27 cellular contexts compared by ENCODE assay signal in the genomic region with DNA sequence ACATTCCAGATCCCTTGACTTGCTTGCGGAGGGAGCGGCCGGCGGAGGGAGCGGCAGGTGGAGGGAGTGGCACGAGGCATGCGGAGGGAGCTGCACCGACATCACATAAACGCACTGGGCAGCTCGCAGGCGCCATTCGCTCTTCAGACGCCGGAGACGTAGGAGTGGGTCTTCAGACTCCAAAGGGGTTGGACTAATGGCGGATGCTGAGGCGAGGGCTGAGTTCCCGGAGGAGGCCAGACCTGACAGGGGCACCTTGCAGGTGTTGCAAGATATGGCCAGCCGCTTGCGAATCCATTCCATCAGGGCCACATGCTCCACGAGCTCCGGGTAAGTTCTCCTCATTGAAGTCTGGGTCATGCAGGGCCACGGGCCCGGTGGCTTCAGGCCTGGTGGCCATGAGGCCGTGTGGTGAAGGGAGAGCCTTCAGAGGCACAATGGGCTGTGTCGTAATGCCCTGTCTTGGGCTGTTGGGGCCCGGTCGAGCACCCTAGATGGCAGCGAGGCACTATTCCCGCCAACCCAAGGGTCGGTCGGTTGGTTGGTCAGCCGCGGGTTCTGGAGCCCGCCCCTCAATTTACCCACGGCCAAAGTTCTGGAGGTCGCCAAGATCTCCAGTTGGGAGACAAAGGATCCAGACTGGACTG. TPM values are rescaled to one million over a fixed set of nuclear protein-coding genes. Genes with fewer than 3 reads are reported as not detected.
"Had no signal": no experiment of that assay in that cellular context is flagged by ENCODE, and none has a peak within 500 bp of the region (broad histone marks: within the 10 kb centered on the region; RNA-seq: fewer than 3 reads in every experiment).

A gene with protein sequence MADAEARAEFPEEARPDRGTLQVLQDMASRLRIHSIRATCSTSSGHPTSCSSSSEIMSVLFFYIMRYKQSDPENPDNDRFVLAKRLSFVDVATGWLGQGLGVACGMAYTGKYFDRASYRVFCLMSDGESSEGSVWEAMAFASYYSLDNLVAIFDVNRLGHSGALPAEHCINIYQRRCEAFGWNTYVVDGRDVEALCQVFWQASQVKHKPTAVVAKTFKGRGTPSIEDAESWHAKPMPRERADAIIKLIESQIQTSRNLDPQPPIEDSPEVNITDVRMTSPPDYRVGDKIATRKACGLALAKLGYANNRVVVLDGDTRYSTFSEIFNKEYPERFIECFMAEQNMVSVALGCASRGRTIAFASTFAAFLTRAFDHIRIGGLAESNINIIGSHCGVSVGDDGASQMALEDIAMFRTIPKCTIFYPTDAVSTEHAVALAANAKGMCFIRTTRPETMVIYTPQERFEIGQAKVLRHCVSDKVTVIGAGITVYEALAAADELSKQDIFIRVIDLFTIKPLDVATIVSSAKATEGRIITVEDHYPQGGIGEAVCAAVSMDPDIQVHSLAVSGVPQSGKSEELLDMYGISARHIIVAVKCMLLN (plus strand): TSS at position 132 of the 647 bp plus-strand sequence. CDS start 65 bp downstream, at position 197.

- H3K4me1 Mint-ChIP-seq: activated CD8-positive, alpha-beta memory T cell treated with anti-CD3 and anti-CD28 coated beads, Interleukin-2, amount 10 ng/mL, durations not matched to agents 7 days and 5 days; activated naive CD4-positive, alpha-beta T cell treated with anti-CD3 and anti-CD28 coated beads, Interleukin-2, amount 50 U/mL, for 24 hours; central memory CD8-positive, alpha-beta T cell; mesothelial cell of epicardium; WTC11 had no signal

- H3K27ac Mint-ChIP-seq: activated CD8-positive, alpha-beta memory T cell treated with anti-CD3 and anti-CD28 coated beads, Interleukin-2, amount 10 ng/mL, durations not matched to agents 7 days and 5 days; activated CD8-positive, alpha-beta T cell treated with anti-CD3 and anti-CD28 coated beads, Interleukin-2, amount 10 ng/mL, durations not matched to agents 7 days and 5 days; activated naive CD4-positive, alpha-beta T cell treated with anti-CD3 and anti-CD28 coated beads, Interleukin-2, amount 50 U/mL, for 24 hours; activated T-helper 2 cell treated with anti-CD3 and anti-CD28 coated beads, Interferon-gamma antibody, Interleukin-2, Interleukin-4, amounts not matched to agents 10 μg/mL and 5 μg/mL and 100 μg/mL, durations not matched to agents 14 hours and 24 hours and 36 hours; mesothelial cell of epicardium; stimulated activated naive CD8-positive, alpha-beta T cell treated with anti-CD3 and anti-CD28 coated beads, Interleukin-15, Interleukin-2, amounts not matched to agents 100 ng/mL and 50 ng/mL, for 24 hours; WTC11 had no signal

- FAIRE-seq: colon had no signal

- H3K36me3 ChIP-seq: breast epithelium, esophagus muscularis mucosa, right lobe of liver, thyroid gland, upper lobe of left lung, vagina had no signal

- H3K9me3 ChIP-seq: breast epithelium, esophagus muscularis mucosa, right lobe of liver, thyroid gland, vagina had no signal

- H3K9me3 Mint-ChIP-seq: activated naive CD4-positive, alpha-beta T cell treated with anti-CD3 and anti-CD28 coated beads, Interleukin-2, amount 50 U/mL, for 24 hours; activated T-helper 2 cell treated with anti-CD3 and anti-CD28 coated beads, Interferon-gamma antibody, Interleukin-2, Interleukin-4, amounts not matched to agents 10 μg/mL and 5 μg/mL and 100 μg/mL, durations not matched to agents 14 hours and 24 hours and 36 hours; central memory CD8-positive, alpha-beta T cell; stimulated activated naive CD8-positive, alpha-beta T cell treated with anti-CD3 and anti-CD28 coated beads, Interleukin-15, Interleukin-2, amounts not matched to agents 100 ng/mL and 50 ng/mL, for 24 hours; WTC11 had no signal

- H3K4me3 Mint-ChIP-seq: activated CD8-positive, alpha-beta memory T cell treated with anti-CD3 and anti-CD28 coated beads, Interleukin-2, amount 10 ng/mL, durations not matched to agents 7 days and 5 days; activated CD8-positive, alpha-beta T cell treated with anti-CD3 and anti-CD28 coated beads, Interleukin-2, amount 10 ng/mL, durations not matched to agents 7 days and 5 days; activated naive CD4-positive, alpha-beta T cell treated with anti-CD3 and anti-CD28 coated beads, Interleukin-2, amount 50 U/mL, for 24 hours; central memory CD8-positive, alpha-beta T cell; mesothelial cell of epicardium; stimulated activated naive CD8-positive, alpha-beta T cell treated with anti-CD3 and anti-CD28 coated beads, Interleukin-15, Interleukin-2, amounts not matched to agents 100 ng/mL and 50 ng/mL, for 24 hours; WTC11 had no signal

- H3K27me3 ChIP-seq: esophagus muscularis mucosa, right lobe of liver, thyroid gland, upper lobe of left lung, vagina had no signal

- H3K4me3 ChIP-seq: breast epithelium, esophagus muscularis mucosa, right lobe of liver, thyroid gland, upper lobe of left lung, vagina had no signal

- H3K27ac ChIP-seq: breast epithelium, esophagus muscularis mucosa, right lobe of liver, thyroid gland, upper lobe of left lung, vagina had no signal

- ATAC-seq: activated CD8-positive, alpha-beta memory T cell treated with anti-CD3 and anti-CD28 coated beads, Interleukin-2, amount 10 ng/mL, durations not matched to agents 7 days and 5 days; activated CD8-positive, alpha-beta T cell treated with anti-CD3 and anti-CD28 coated beads, Interleukin-2, amount 10 ng/mL, durations not matched to agents 7 days and 5 days; right lobe of liver; WTC11 had no signal

- DNase-seq: activated CD4-positive, alpha-beta T cell treated with anti-CD3 and anti-CD28 coated beads for 1 hour; activated CD4-positive, alpha-beta T cell treated with anti-CD3 and anti-CD28 coated beads, Interleukin-2, amount 50 U/mL, for 1 hour; activated CD8-positive, alpha-beta memory T cell treated with anti-CD3 and anti-CD28 coated beads, Interleukin-2, amount 10 ng/mL, durations not matched to agents 7 days and 5 days; activated CD8-positive, alpha-beta T cell treated with anti-CD3 and anti-CD28 coated beads, Interleukin-2, amount 10 ng/mL, durations not matched to agents 7 days and 5 days; activated T-cell treated with anti-CD3 and anti-CD28 coated beads, Interleukin-2, amount 50 U/mL, for 48 hours; dermis blood vessel endothelial cell; effector CD4-positive, alpha-beta T cell; foreskin melanocyte; islet precursor cell; naive B cell; stimulated activated CD4-positive, alpha-beta T cell treated with anti-CD3 and anti-CD28 coated beads, Interleukin-12 subunit alpha, Interleukin-12 subunit beta, amount 100 ng/mL, for 4 hours; stimulated activated CD4-positive, alpha-beta T cell treated with anti-CD3 and anti-CD28 coated beads, Interleukin-4, amount 100 ng/mL, for 1 hour; T-helper 2 cell; thyroid gland; upper lobe of left lung had no signal

- H3K36me3 Mint-ChIP-seq: activated CD8-positive, alpha-beta memory T cell treated with anti-CD3 and anti-CD28 coated beads, Interleukin-2, amount 10 ng/mL, durations not matched to agents 7 days and 5 days; activated naive CD4-positive, alpha-beta T cell treated with anti-CD3 and anti-CD28 coated beads, Interleukin-2, amount 50 U/mL, for 24 hours; mesothelial cell of epicardium; naive B cell; WTC11 had no signal

- H3K27me3 Mint-ChIP-seq: activated CD8-positive, alpha-beta memory T cell treated with anti-CD3 and anti-CD28 coated beads, Interleukin-2, amount 10 ng/mL, durations not matched to agents 7 days and 5 days; activated naive CD4-positive, alpha-beta T cell treated with anti-CD3 and anti-CD28 coated beads, Interleukin-2, amount 50 U/mL, for 24 hours; central memory CD8-positive, alpha-beta T cell; naive B cell; stimulated activated naive CD8-positive, alpha-beta T cell treated with anti-CD3 and anti-CD28 coated beads, Interleukin-15, Interleukin-2, amounts not matched to agents 100 ng/mL and 50 ng/mL, for 24 hours had no signal

- H3K4me1 ChIP-seq: breast epithelium, esophagus muscularis mucosa, right lobe of liver, thyroid gland, upper lobe of left lung, vagina had no signal

RNA-seq across cellular contexts. Expression of the gene that starts here (rescaled TPM):
- total RNA-seq: dermis blood vessel endothelial cell, esophagus muscularis mucosa, glomerular endothelial cell, vagina had no signal
